ENCODE assay signal across 8 cellular contexts in the genomic region with DNA sequence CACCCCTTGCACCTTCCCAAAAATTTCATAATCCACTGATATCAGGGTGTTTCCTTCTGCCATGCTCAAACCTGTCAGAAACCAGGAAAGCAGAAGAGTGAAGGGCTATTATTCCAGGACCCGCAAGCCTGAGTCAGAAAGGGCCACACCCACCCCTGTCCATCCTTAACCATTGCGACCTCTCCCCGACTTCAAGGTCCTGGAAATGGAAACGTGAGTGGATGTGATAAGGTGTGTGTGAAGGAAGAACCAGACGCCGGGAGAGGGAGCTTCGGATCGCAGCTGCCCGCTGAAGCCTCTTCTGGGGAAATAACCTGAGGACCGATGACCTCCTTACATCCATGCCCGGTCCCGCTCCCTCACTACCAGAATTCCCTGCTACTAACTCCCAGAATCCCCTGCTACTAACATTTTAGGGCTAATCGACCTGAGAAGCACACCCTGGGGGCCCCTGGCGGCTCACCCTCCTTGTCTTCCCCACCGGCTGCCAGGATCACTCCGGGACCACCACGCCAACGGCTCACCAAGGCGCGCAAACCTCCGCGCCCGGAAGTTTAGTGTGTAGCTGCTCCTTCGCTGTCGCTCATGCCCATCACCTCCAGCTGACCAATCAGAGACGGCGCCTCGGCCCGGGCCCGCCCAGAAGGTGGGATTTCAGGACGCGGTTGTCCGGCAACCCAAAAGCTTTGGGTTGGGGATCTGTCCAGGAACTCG. TPM values are rescaled to one million over a fixed set of nuclear protein-coding genes. Genes with fewer than 3 reads are reported as not detected.
DNase-seq lines count a peak whose midpoint lies in the region; ATAC-seq and TF ChIP-seq lines count a peak whose summit lies in the region.

A gene (minus strand): TSS at position 534 of the 714 bp plus-strand sequence. CDS start 471 bp downstream, at position 63.

- H3K36me3 Mint-ChIP-seq in activated naive CD4-positive, alpha-beta T cell treated with anti-CD3 and anti-CD28 coated beads, Interleukin-2, amount 50 U/mL, for 24 hours, result peaks cover 4% of the 10 kb centered on the region

- peaks cover 21% of the 10 kb centered on the region for H3K79me2 ChIP-seq in osteoblast (ENCODE audit: insufficient read depth, low read length)

- H3K27me3 ChIP-seq in osteoblast (ENCODE audit: insufficient read depth, low read length) (no peaks in the 10 kb centered on the region), thoracic aorta (replicated peaks; ENCODE audit: insufficient read depth) (no peaks in the 10 kb centered on the region)

- no peaks in the 10 kb centered on the region for H3K9me3 Mint-ChIP-seq in activated naive CD4-positive, alpha-beta T cell treated with anti-CD3 and anti-CD28 coated beads, Interleukin-2, amount 50 U/mL, for 24 hours

- H3K27ac Mint-ChIP-seq in activated naive CD4-positive, alpha-beta T cell treated with anti-CD3 and anti-CD28 coated beads, Interleukin-2, amount 50 U/mL, for 24 hours, result peak within 1 kb of the TSS; percentile 99

- ATAC-seq in HG02623 (IDR thresholded peaks at IDR 0.05; ENCODE audit: unreplicated experiment) (peak; percentile 98), SK-N-SH treated with all-trans-retinoic acid at 6 μM for 48 hours (peak; percentile 90), thoracic aorta (ENCODE audit: insufficient number of reproducible peaks, low FRiP score, low read depth) (peak; percentile 77)

- TF ChIP-seq CTCF in GM10266 (IDR thresholded peaks at IDR 0.05; ENCODE audit: control insufficient read depth, insufficient read depth, low read depth, missing control alignments), result no peak
- TF ChIP-seq CTCF in osteoblast (IDR thresholded peaks at IDR 0.05; ENCODE audit: extremely low read depth, low read depth, low read length), result no peak
- no peak for TF ChIP-seq CTCF in thoracic aorta (IDR thresholded peaks at IDR 0.05)

- H4K20me1 ChIP-seq in osteoblast (ENCODE audit: insufficient read depth, low read length), result no peaks in the 10 kb centered on the region

- peak within 1 kb of the TSS; percentile 100 for H3K4me3 Mint-ChIP-seq in activated naive CD4-positive, alpha-beta T cell treated with anti-CD3 and anti-CD28 coated beads, Interleukin-2, amount 50 U/mL, for 24 hours

- peak within 1 kb of the TSS; percentile 98 for H3K4me2 ChIP-seq in osteoblast (ENCODE audit: insufficient read depth, low read length)

- H3K36me3 ChIP-seq in osteoblast (ENCODE audit: insufficient read depth, low read length) (no peaks in the 10 kb centered on the region), thoracic aorta (no peaks in the 10 kb centered on the region)

- peak within 1 kb of the TSS; percentile 93 for H3K4me3 ChIP-seq in osteoblast (ENCODE audit: insufficient read depth, low read length)
- H3K4me3 ChIP-seq in thoracic aorta, result peak within 1 kb of the TSS; percentile 86

- H3K9me3 ChIP-seq in osteoblast (ENCODE audit: low read depth, low read length) (no peaks in the 10 kb centered on the region), thoracic aorta (no peaks in the 10 kb centered on the region)

- H3K4me1 ChIP-seq in osteoblast (ENCODE audit: insufficient read depth, low read length) (peaks cover 10% of the 10 kb centered on the region), thoracic aorta (ENCODE audit: control insufficient read depth in 1 of 2, low read depth in 2 of 2) (peaks cover 3 to 24% of the 10 kb centered on the region in 2 donors)

- H2AFZ ChIP-seq in osteoblast (ENCODE audit: low read length), result peak within 1 kb of the TSS; percentile 95

- H3K27me3 Mint-ChIP-seq in activated naive CD4-positive, alpha-beta T cell treated with anti-CD3 and anti-CD28 coated beads, Interleukin-2, amount 50 U/mL, for 24 hours, result no peaks in the 10 kb centered on the region

- DNase-seq in GM10266 (ENCODE audit: extremely low spot score), result peak; percentile 93
- peak; percentile 94 for DNase-seq in NCI-H1092 treated with DMSO at 0.1 percent for 48 hours (lab: John Stamatoyannopoulos, UW)
- peak; percentile 87 for DNase-seq in globus pallidus (ENCODE audit: low spot score)
- DNase-seq in osteoblast (ENCODE audit: insufficient read length, low spot score, missing footprints), result peak; percentile 92
- DNase-seq in thoracic aorta (ENCODE audit: low spot score), result peak; percentile 70

- H3K27ac ChIP-seq in osteoblast (ENCODE audit: low read depth, low read length) (peak within 1 kb of the TSS; percentile 68), thoracic aorta (peak within 1 kb of the TSS; percentile 5 to 51)

- H3K4me1 Mint-ChIP-seq in activated naive CD4-positive, alpha-beta T cell treated with anti-CD3 and anti-CD28 coated beads, Interleukin-2, amount 50 U/mL, for 24 hours, result peaks cover 32% of the 10 kb centered on the region

TF ChIP-seq in SK-N-SH treated with all-trans-retinoic acid at 6 μM for 48 hours, 23 proteins besides CTCF, POLR2A, EP300 and RAD21:
- TF ChIP-seq, protein P1, sequence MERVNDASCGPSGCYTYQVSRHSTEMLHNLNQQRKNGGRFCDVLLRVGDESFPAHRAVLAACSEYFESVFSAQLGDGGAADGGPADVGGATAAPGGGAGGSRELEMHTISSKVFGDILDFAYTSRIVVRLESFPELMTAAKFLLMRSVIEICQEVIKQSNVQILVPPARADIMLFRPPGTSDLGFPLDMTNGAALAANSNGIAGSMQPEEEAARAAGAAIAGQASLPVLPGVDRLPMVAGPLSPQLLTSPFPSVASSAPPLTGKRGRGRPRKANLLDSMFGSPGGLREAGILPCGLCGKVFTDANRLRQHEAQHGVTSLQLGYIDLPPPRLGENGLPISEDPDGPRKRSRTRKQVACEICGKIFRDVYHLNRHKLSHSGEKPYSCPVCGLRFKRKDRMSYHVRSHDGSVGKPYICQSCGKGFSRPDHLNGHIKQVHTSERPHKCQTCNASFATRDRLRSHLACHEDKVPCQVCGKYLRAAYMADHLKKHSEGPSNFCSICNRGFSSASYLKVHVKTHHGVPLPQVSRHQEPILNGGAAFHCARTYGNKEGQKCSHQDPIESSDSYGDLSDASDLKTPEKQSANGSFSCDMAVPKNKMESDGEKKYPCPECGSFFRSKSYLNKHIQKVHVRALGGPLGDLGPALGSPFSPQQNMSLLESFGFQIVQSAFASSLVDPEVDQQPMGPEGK (CRISPR knock-in tag; IDR thresholded peaks at IDR 0.05; ENCODE audit: borderline replicate concordance), result no peak
- TF ChIP-seq OSR1 (CRISPR knock-in tag; IDR thresholded peaks at IDR 0.05) (no peak), BACH2 (CRISPR knock-in tag; IDR thresholded peaks at IDR 0.05; ENCODE audit: borderline replicate concordance) (no peak), ISL1 (CRISPR knock-in tag; IDR thresholded peaks at IDR 0.05) (no peak), ZFP30 (CRISPR knock-in tag; IDR thresholded peaks at IDR 0.05) (no peak), ZNF8 (CRISPR knock-in tag; IDR thresholded peaks at IDR 0.05) (no peak)
- TF ChIP-seq, protein P2, sequence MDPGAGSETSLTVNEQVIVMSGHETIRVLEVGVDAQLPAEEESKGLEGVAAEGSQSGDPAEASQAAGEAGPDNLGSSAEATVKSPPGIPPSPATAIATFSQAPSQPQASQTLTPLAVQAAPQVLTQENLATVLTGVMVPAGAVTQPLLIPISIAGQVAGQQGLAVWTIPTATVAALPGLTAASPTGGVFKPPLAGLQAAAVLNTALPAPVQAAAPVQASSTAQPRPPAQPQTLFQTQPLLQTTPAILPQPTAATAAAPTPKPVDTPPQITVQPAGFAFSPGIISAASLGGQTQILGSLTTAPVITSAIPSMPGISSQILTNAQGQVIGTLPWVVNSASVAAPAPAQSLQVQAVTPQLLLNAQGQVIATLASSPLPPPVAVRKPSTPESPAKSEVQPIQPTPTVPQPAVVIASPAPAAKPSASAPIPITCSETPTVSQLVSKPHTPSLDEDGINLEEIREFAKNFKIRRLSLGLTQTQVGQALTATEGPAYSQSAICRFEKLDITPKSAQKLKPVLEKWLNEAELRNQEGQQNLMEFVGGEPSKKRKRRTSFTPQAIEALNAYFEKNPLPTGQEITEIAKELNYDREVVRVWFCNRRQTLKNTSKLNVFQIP (CRISPR knock-in tag; IDR thresholded peaks at IDR 0.05; ENCODE audit: borderline replicate concordance, low read depth), result no peak
- TF ChIP-seq, protein P3, sequence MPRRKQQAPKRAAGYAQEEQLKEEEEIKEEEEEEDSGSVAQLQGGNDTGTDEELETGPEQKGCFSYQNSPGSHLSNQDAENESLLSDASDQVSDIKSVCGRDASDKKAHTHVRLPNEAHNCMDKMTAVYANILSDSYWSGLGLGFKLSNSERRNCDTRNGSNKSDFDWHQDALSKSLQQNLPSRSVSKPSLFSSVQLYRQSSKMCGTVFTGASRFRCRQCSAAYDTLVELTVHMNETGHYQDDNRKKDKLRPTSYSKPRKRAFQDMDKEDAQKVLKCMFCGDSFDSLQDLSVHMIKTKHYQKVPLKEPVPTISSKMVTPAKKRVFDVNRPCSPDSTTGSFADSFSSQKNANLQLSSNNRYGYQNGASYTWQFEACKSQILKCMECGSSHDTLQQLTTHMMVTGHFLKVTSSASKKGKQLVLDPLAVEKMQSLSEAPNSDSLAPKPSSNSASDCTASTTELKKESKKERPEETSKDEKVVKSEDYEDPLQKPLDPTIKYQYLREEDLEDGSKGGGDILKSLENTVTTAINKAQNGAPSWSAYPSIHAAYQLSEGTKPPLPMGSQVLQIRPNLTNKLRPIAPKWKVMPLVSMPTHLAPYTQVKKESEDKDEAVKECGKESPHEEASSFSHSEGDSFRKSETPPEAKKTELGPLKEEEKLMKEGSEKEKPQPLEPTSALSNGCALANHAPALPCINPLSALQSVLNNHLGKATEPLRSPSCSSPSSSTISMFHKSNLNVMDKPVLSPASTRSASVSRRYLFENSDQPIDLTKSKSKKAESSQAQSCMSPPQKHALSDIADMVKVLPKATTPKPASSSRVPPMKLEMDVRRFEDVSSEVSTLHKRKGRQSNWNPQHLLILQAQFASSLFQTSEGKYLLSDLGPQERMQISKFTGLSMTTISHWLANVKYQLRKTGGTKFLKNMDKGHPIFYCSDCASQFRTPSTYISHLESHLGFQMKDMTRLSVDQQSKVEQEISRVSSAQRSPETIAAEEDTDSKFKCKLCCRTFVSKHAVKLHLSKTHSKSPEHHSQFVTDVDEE (CRISPR knock-in tag; IDR thresholded peaks at IDR 0.05), result no peak

RNA-seq across cellular contexts. Expression of the gene that starts here (rescaled TPM):
- total RNA-seq in osteoblast (4.7 and 6.5 TPM in 2 replicates), thoracic aorta (1 to 10 TPM; 4.9 to 6.8 TPM)

Comparison
In these comparisons a context has a peak if more than half of its experiments do, and no peak if none do; other contexts are left out.
1. Peak in every context shown above with its lines: DNase-seq, ATAC-seq, H3K4me3 ChIP-seq and H3K27ac ChIP-seq.